2 cellular contexts compared by ENCODE assay signal in genomic region chr22:21628386-21629261, GRCh38.
TF ChIP-seq lines count a peak whose summit lies in the region.

No MANE protein-coding gene starts in this region.

TF ChIP-seq in H1, 55 proteins besides CTCF, POLR2A, EP300 and RAD21:
- TF ChIP-seq SUZ12 (IDR thresholded peaks at IDR 0.05; ENCODE audit: low read length) (no peak), CEBPB (IDR thresholded peaks at IDR 0.05; ENCODE audit: low read depth, low read length) (no peak), YY1 (IDR thresholded peaks at IDR 0.05; ENCODE audit: low read depth, low read length) (no peak), TAF1 (IDR thresholded peaks at IDR 0.05; ENCODE audit: low read depth, low read length) (no peak), SAP30 (IDR thresholded peaks at IDR 0.05; ENCODE audit: insufficient read depth, insufficient replicate concordance, low read length) (no peak), POLR2AphosphoS5 (IDR thresholded peaks at IDR 0.05; ENCODE audit: low read depth, low read length) (no peak), BACH1 (IDR thresholded peaks at IDR 0.05; ENCODE audit: low read length) (no peak), PHF8 (conservative IDR thresholded peaks at IDR 0.05; ENCODE audit: low read depth, low read length) (no peak), POU5F1 (IDR thresholded peaks at IDR 0.05; ENCODE audit: low read depth, low read length) (no peak), CREB1 (IDR thresholded peaks at IDR 0.05) (no peak), E2F6 (IDR thresholded peaks at IDR 0.05) (no peak), KDM4A (IDR thresholded peaks at IDR 0.05; ENCODE audit: low read depth, low read length, severe bottlenecking) (no peak)

TF ChIP-seq in neural cell, 6 proteins besides CTCF, POLR2A, EP300 and RAD21:
- no peak for TF ChIP-seq POLR2AphosphoS5 (IDR thresholded peaks at IDR 0.05)
- no peak for TF ChIP-seq REST (IDR thresholded peaks at IDR 0.05; ENCODE audit: borderline replicate concordance)
- TF ChIP-seq TAF1 (IDR thresholded peaks at IDR 0.05; ENCODE audit: low read depth): no peak
- no peak for TF ChIP-seq SMC3 (conservative IDR thresholded peaks at IDR 0.05; ENCODE audit: poor library complexity)
- no peak for TF ChIP-seq EZH2 (IDR thresholded peaks at IDR 0.05; ENCODE audit: borderline replicate concordance, insufficient read depth, low read length, poor library complexity, severe bottlenecking)
- no peak for TF ChIP-seq MXI1 (conservative IDR thresholded peaks at IDR 0.05; ENCODE audit: poor library complexity, severe bottlenecking)
